1 cellular context compared by ENCODE assay signal in the genomic region with DNA sequence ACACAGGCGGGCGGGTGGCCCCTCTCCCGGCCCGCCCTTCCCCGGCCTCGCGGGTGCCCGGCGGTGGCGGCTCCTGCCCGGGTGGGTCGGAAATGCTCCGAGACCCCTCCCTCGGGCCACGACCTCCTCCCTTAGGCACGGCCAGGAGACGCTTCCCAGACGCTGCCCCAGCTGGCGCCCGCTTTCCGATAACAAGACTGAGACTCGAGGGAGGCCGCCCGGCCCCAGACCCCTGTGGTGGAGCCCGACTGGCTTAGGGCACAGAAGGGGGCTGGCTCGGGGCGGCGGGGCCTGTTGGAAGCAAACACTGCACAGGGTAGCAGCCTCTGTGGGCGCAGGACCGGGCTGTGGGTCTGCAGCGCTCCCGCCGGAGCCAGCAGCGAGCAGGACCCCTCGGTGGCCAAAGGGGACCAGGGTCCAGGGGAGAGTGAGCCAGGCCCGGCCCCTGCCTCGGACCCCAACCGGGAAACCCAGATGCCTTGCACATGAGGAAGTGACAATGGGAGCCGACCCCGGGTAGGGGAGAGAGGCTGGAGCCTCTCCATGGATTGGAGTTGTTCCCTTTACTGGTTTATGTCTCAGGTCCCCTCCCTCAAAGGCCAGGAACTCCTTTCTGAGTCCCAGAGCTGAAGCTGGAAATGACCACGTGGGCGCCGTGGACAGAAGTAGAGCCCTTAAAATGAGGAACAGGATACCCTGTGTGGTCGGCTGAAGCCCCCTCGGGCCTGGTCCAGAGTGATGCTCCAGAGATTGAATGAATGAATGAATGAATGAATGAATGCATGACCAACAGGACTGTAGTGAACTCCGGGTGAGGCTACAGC.
A peak's percentile ranks its signal among the peaks of the same experiment; 100 is the strongest.
TF ChIP-seq lines count a peak whose summit lies in the region.

No MANE protein-coding gene starts in this region.

TF ChIP-seq in HepG2, 621 proteins besides CTCF, POLR2A, EP300 and RAD21 (continued from another document and continues in another):
- 0 out of 2 replicates have a peak, but pooled peaks have one; percentile 17 for TF ChIP-seq ZKSCAN5 (CRISPR knock-in tag; IDR thresholded peaks at IDR 0.05)
- no peak for TF ChIP-seq NR2F1 (CRISPR knock-in tag; IDR thresholded peaks at IDR 0.05)
- TF ChIP-seq GABPB1 (CRISPR knock-in tag; IDR thresholded peaks at IDR 0.05): peak; percentile 44; the same call in 1 of the 2 replicates
- TF ChIP-seq HOXA9 (CRISPR knock-in tag; IDR thresholded peaks at IDR 0.05; ENCODE audit: borderline replicate concordance): 0 out of 2 replicates have a peak, but pooled peaks have one; percentile 36
- TF ChIP-seq ELF4 (CRISPR knock-in tag; IDR thresholded peaks at IDR 0.05; ENCODE audit: borderline replicate concordance): no peak
- TF ChIP-seq ZNF446 (CRISPR knock-in tag; IDR thresholded peaks at IDR 0.05): no peak
- no peak for TF ChIP-seq SAP130 (CRISPR knock-in tag; IDR thresholded peaks at IDR 0.05; ENCODE audit: low read depth)
- TF ChIP-seq, protein P1, sequence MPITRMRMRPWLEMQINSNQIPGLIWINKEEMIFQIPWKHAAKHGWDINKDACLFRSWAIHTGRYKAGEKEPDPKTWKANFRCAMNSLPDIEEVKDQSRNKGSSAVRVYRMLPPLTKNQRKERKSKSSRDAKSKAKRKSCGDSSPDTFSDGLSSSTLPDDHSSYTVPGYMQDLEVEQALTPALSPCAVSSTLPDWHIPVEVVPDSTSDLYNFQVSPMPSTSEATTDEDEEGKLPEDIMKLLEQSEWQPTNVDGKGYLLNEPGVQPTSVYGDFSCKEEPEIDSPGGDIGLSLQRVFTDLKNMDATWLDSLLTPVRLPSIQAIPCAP (CRISPR knock-in tag; IDR thresholded peaks at IDR 0.05; ENCODE audit: low read depth): no peak
- TF ChIP-seq ZNF552 (CRISPR knock-in tag; IDR thresholded peaks at IDR 0.05; ENCODE audit: borderline replicate concordance): no peak
- TF ChIP-seq, protein P2, sequence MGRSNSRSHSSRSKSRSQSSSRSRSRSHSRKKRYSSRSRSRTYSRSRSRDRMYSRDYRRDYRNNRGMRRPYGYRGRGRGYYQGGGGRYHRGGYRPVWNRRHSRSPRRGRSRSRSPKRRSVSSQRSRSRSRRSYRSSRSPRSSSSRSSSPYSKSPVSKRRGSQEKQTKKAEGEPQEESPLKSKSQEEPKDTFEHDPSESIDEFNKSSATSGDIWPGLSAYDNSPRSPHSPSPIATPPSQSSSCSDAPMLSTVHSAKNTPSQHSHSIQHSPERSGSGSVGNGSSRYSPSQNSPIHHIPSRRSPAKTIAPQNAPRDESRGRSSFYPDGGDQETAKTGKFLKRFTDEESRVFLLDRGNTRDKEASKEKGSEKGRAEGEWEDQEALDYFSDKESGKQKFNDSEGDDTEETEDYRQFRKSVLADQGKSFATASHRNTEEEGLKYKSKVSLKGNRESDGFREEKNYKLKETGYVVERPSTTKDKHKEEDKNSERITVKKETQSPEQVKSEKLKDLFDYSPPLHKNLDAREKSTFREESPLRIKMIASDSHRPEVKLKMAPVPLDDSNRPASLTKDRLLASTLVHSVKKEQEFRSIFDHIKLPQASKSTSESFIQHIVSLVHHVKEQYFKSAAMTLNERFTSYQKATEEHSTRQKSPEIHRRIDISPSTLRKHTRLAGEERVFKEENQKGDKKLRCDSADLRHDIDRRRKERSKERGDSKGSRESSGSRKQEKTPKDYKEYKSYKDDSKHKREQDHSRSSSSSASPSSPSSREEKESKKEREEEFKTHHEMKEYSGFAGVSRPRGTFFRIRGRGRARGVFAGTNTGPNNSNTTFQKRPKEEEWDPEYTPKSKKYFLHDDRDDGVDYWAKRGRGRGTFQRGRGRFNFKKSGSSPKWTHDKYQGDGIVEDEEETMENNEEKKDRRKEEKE (IDR thresholded peaks at IDR 0.05): no peak
- TF ChIP-seq ETV5 (CRISPR knock-in tag; IDR thresholded peaks at IDR 0.05; ENCODE audit: borderline replicate concordance): peak; percentile 4; the same call in 1 of the 2 replicates
- TF ChIP-seq JUN (CRISPR knock-in tag; IDR thresholded peaks at IDR 0.05): no peak
- TF ChIP-seq, protein P3, sequence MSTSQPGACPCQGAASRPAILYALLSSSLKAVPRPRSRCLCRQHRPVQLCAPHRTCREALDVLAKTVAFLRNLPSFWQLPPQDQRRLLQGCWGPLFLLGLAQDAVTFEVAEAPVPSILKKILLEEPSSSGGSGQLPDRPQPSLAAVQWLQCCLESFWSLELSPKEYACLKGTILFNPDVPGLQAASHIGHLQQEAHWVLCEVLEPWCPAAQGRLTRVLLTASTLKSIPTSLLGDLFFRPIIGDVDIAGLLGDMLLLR (CRISPR knock-in tag; IDR thresholded peaks at IDR 0.05): peak; percentile 54; the same call in 1 of the 2 replicates
- TF ChIP-seq AGO1 (IDR thresholded peaks at IDR 0.05; ENCODE audit: low read depth, low read length, poor library complexity, severe bottlenecking): no peak
- 0 out of 2 replicates have a peak, but pooled peaks have one; percentile 36 for TF ChIP-seq ZNF235 (CRISPR knock-in tag; IDR thresholded peaks at IDR 0.05; ENCODE audit: borderline replicate concordance)
- TF ChIP-seq, protein P4, sequence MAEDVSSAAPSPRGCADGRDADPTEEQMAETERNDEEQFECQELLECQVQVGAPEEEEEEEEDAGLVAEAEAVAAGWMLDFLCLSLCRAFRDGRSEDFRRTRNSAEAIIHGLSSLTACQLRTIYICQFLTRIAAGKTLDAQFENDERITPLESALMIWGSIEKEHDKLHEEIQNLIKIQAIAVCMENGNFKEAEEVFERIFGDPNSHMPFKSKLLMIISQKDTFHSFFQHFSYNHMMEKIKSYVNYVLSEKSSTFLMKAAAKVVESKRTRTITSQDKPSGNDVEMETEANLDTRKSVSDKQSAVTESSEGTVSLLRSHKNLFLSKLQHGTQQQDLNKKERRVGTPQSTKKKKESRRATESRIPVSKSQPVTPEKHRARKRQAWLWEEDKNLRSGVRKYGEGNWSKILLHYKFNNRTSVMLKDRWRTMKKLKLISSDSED (CRISPR knock-in tag; IDR thresholded peaks at IDR 0.05): 0 out of 2 replicates have a peak, but pooled peaks have one; percentile 56
- TF ChIP-seq, protein P5, sequence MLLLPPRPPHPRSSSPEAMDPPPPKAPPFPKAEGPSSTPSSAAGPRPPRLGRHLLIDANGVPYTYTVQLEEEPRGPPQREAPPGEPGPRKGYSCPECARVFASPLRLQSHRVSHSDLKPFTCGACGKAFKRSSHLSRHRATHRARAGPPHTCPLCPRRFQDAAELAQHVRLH (CRISPR knock-in tag; IDR thresholded peaks at IDR 0.05; ENCODE audit: borderline replicate concordance, low read depth): no peak
- TF ChIP-seq ZNF207 (IDR thresholded peaks at IDR 0.05; ENCODE audit: borderline replicate concordance): no peak
- TF ChIP-seq, protein P6, sequence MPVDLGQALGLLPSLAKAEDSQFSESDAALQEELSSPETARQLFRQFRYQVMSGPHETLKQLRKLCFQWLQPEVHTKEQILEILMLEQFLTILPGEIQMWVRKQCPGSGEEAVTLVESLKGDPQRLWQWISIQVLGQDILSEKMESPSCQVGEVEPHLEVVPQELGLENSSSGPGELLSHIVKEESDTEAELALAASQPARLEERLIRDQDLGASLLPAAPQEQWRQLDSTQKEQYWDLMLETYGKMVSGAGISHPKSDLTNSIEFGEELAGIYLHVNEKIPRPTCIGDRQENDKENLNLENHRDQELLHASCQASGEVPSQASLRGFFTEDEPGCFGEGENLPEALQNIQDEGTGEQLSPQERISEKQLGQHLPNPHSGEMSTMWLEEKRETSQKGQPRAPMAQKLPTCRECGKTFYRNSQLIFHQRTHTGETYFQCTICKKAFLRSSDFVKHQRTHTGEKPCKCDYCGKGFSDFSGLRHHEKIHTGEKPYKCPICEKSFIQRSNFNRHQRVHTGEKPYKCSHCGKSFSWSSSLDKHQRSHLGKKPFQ (CRISPR knock-in tag; IDR thresholded peaks at IDR 0.05; ENCODE audit: insufficient replicate concordance): no peak
- TF ChIP-seq TOE1 (CRISPR knock-in tag; IDR thresholded peaks at IDR 0.05): no peak
- TF ChIP-seq HNRNPL (IDR thresholded peaks at IDR 0.05; ENCODE audit: low read depth, low read length): 0 out of 2 replicates have a peak, but pooled peaks have one; percentile 61
- TF ChIP-seq SP5 (CRISPR knock-in tag; IDR thresholded peaks at IDR 0.05; ENCODE audit: borderline replicate concordance, low read depth): no peak
- TF ChIP-seq EEA1 (CRISPR knock-in tag; IDR thresholded peaks at IDR 0.05; ENCODE audit: borderline replicate concordance): no peak
- no peak for TF ChIP-seq ZNF143 (CRISPR knock-in tag; IDR thresholded peaks at IDR 0.05)
- peak; percentile 48; the same call in 1 of the 2 replicates for TF ChIP-seq ZFY (CRISPR knock-in tag; IDR thresholded peaks at IDR 0.05)
- no peak for TF ChIP-seq ZNF672 (CRISPR knock-in tag; IDR thresholded peaks at IDR 0.05)
- no peak for TF ChIP-seq ZNF17 (CRISPR knock-in tag; IDR thresholded peaks at IDR 0.05)
- TF ChIP-seq CCAR2 (optimal IDR thresholded peaks at IDR 0.05; ENCODE audit: low read depth, low read length): no peak
- TF ChIP-seq, protein P7, sequence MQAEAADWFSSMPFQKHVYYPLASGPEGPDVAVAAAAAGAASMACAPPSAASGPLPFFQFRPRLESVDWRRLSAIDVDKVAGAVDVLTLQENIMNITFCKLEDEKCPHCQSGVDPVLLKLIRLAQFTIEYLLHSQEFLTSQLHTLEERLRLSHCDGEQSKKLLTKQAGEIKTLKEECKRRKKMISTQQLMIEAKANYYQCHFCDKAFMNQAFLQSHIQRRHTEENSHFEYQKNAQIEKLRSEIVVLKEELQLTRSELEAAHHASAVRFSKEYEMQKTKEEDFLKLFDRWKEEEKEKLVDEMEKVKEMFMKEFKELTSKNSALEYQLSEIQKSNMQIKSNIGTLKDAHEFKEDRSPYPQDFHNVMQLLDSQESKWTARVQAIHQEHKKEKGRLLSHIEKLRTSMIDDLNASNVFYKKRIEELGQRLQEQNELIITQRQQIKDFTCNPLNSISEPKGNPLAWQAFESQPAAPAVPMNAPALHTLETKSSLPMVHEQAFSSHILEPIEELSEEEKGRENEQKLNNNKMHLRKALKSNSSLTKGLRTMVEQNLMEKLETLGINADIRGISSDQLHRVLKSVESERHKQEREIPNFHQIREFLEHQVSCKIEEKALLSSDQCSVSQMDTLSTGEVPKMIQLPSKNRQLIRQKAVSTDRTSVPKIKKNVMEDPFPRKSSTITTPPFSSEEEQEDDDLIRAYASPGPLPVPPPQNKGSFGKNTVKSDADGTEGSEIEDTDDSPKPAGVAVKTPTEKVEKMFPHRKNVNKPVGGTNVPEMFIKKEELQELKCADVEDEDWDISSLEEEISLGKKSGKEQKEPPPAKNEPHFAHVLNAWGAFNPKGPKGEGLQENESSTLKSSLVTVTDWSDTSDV (CRISPR knock-in tag; IDR thresholded peaks at IDR 0.05): no peak
- TF ChIP-seq, protein P8, sequence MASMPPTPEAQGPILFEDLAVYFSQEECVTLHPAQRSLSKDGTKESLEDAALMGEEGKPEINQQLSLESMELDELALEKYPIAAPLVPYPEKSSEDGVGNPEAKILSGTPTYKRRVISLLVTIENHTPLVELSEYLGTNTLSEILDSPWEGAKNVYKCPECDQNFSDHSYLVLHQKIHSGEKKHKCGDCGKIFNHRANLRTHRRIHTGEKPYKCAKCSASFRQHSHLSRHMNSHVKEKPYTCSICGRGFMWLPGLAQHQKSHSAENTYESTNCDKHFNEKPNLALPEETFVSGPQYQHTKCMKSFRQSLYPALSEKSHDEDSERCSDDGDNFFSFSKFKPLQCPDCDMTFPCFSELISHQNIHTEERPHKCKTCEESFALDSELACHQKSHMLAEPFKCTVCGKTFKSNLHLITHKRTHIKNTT (CRISPR knock-in tag; IDR thresholded peaks at IDR 0.05): no peak
- TF ChIP-seq, protein P9, sequence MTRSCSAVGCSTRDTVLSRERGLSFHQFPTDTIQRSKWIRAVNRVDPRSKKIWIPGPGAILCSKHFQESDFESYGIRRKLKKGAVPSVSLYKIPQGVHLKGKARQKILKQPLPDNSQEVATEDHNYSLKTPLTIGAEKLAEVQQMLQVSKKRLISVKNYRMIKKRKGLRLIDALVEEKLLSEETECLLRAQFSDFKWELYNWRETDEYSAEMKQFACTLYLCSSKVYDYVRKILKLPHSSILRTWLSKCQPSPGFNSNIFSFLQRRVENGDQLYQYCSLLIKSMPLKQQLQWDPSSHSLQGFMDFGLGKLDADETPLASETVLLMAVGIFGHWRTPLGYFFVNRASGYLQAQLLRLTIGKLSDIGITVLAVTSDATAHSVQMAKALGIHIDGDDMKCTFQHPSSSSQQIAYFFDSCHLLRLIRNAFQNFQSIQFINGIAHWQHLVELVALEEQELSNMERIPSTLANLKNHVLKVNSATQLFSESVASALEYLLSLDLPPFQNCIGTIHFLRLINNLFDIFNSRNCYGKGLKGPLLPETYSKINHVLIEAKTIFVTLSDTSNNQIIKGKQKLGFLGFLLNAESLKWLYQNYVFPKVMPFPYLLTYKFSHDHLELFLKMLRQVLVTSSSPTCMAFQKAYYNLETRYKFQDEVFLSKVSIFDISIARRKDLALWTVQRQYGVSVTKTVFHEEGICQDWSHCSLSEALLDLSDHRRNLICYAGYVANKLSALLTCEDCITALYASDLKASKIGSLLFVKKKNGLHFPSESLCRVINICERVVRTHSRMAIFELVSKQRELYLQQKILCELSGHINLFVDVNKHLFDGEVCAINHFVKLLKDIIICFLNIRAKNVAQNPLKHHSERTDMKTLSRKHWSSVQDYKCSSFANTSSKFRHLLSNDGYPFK (CRISPR knock-in tag; IDR thresholded peaks at IDR 0.05; ENCODE audit: borderline replicate concordance): no peak
- 0 out of 2 replicates have a peak, but pooled peaks have one; percentile 32 for TF ChIP-seq RNF2 (conservative IDR thresholded peaks at IDR 0.05; ENCODE audit: low read depth)
- TF ChIP-seq ERF (CRISPR knock-in tag; IDR thresholded peaks at IDR 0.05): no peak
- no peak for TF ChIP-seq NPAS2 (CRISPR knock-in tag; IDR thresholded peaks at IDR 0.05; ENCODE audit: borderline replicate concordance)
- TF ChIP-seq KDM5A (IDR thresholded peaks at IDR 0.05; ENCODE audit: borderline replicate concordance, low read length): no peak
- TF ChIP-seq, protein P10, sequence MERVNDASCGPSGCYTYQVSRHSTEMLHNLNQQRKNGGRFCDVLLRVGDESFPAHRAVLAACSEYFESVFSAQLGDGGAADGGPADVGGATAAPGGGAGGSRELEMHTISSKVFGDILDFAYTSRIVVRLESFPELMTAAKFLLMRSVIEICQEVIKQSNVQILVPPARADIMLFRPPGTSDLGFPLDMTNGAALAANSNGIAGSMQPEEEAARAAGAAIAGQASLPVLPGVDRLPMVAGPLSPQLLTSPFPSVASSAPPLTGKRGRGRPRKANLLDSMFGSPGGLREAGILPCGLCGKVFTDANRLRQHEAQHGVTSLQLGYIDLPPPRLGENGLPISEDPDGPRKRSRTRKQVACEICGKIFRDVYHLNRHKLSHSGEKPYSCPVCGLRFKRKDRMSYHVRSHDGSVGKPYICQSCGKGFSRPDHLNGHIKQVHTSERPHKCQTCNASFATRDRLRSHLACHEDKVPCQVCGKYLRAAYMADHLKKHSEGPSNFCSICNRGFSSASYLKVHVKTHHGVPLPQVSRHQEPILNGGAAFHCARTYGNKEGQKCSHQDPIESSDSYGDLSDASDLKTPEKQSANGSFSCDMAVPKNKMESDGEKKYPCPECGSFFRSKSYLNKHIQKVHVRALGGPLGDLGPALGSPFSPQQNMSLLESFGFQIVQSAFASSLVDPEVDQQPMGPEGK (CRISPR knock-in tag; IDR thresholded peaks at IDR 0.05): peak; percentile 29; the same call in 1 of the 2 replicates
- peak; percentile 40; the same call in 1 of the 2 replicates for TF ChIP-seq ZNF572 (CRISPR knock-in tag; IDR thresholded peaks at IDR 0.05)
- no peak for TF ChIP-seq FIP1L1 (IDR thresholded peaks at IDR 0.05; ENCODE audit: borderline replicate concordance, insufficient read depth, low read depth, low read length)
- peak; percentile 67; the same call in 1 of the 2 replicates for TF ChIP-seq NRL (CRISPR knock-in tag; IDR thresholded peaks at IDR 0.05; ENCODE audit: borderline replicate concordance)
- TF ChIP-seq ATF7 (IDR thresholded peaks at IDR 0.05): no peak
- TF ChIP-seq ATF7 (CRISPR knock-in tag; IDR thresholded peaks at IDR 0.05): no peak
- TF ChIP-seq KDM5B (CRISPR knock-in tag; IDR thresholded peaks at IDR 0.05; ENCODE audit: borderline replicate concordance): peak; percentile 38; the same call in 1 of the 2 replicates
